In the genomic region with DNA sequence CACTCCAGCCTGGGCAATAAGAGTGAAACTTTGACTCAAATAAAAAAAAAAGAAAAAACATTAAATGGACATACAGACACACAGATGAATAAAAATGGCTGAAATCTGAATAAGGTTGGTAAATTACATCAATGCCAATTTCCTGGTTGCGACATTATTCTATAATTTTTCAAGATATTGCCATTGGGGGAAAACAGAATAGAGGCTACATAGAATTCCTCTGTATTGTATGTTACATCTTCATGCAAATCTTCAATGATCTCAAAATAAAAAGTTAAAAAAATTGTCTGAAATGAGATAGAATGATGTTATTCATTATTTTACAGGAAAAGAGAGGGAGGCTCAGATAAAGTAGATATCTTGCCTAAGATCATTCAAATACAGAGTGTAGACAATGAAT, we compare ENCODE assay signal across 31 cellular contexts.
A peak's percentile ranks its signal among the peaks of the same experiment; 100 is the strongest.
DNase-seq lines count a peak whose midpoint lies in the region; ATAC-seq and TF ChIP-seq lines count a peak whose summit lies in the region.
"Had no signal": no experiment of that assay in that cellular context is flagged by ENCODE, and none has a peak within 500 bp of the region (broad histone marks: within the 10 kb centered on the region; RNA-seq: fewer than 3 reads in every experiment).

No MANE protein-coding gene starts in this region.

- ATAC-seq in PC-3 (no peak), T-helper 17 cell (no peak)
- ATAC-seq: A549; CD8-positive, alpha-beta T cell had no signal

- H3K36me3 ChIP-seq in HEK293 (ENCODE audit: control insufficient read depth in 2 of 2, insufficient read depth in 1 of 2, low read length in 2 of 2) (no peaks in the 10 kb centered on the region), osteoblast (ENCODE audit: insufficient read depth, low read length) (no peaks in the 10 kb centered on the region), PC-3 (ENCODE audit: low read depth, low read length) (no peaks in the 10 kb centered on the region)
- H3K36me3 ChIP-seq: BE2C; BLaER1; BLaER1 treated with 17β-estradiol and CSF1 and Interleukin-3, amounts not matched to agents 10 nM and 100 nM had no signal

- POLR2A ChIA-PET in HEK293 (lab: Yijun Ruan, JAX): no interaction called here
- POLR2A ChIA-PET in PC-3 (lab: Charles Lee; ENCODE audit: unreplicated experiment): no interaction called here

- H3K4me2 ChIP-seq in osteoblast (ENCODE audit: insufficient read depth, low read length) (no peak overlapping the region), PC-3 (ENCODE audit: low read length) (no peak overlapping the region)
- H3K4me2 ChIP-seq: A549; BLaER1; BLaER1 treated with 17β-estradiol and CSF1 and Interleukin-3, amounts not matched to agents 10 nM and 100 nM had no signal

- intact Hi-C loops in PC-3 (cut with micrococcal nuclease): no loop called here

- no peak overlapping the region for H3K27ac ChIP-seq in HEK293 (ENCODE audit: extremely low read depth, low read depth, low read length)
- H3K27ac ChIP-seq in osteoblast (ENCODE audit: low read depth, low read length): no peak overlapping the region
- H3K27ac ChIP-seq in PC-3 (ENCODE audit: low read length): no peak overlapping the region
- H3K27ac ChIP-seq: 22Rv1; A549; BLaER1; BLaER1 treated with 17β-estradiol and CSF1 and Interleukin-3, amounts not matched to agents 10 nM and 100 nM; C4-2B had no signal

- peak; percentile 14 for DNase-seq in osteoblast (ENCODE audit: insufficient read length, low spot score, missing footprints)
- DNase-seq in PC-3: no peak
- no peak for DNase-seq in T-helper 17 cell
- DNase-seq: 8988T; ACHN; AML-193; BE2C; C1 segment of cervical spinal cord; Caco-2; Calu3; CD4-positive, alpha-beta memory T cell; CD4-positive, alpha-beta T cell; CD4-positive, CD25-positive, alpha-beta regulatory T cell; CD8-positive, alpha-beta memory T cell; CD8-positive, alpha-beta T cell; COR-L47; DMS 273 treated with DMSO at 0.1 percent for 48 hours; DMS153; DMS53; DMS79; DMS79 treated with DMSO at 0.1 percent for 48 hours; DND-41; EL had no signal

- H2AFZ ChIP-seq in osteoblast (ENCODE audit: low read length): no peak overlapping the region
- no peak overlapping the region for H2AFZ ChIP-seq in PC-3 (ENCODE audit: low read length)

- no peaks in the 10 kb centered on the region for H3K4me1 ChIP-seq in HEK293 (ENCODE audit: control insufficient read depth, insufficient read depth, low read length)
- H3K4me1 ChIP-seq in osteoblast (ENCODE audit: insufficient read depth, low read length): no peaks in the 10 kb centered on the region
- no peaks in the 10 kb centered on the region for H3K4me1 ChIP-seq in PC-3 (ENCODE audit: insufficient read depth, low read length)
- H3K4me1 ChIP-seq: A549; BE2C; BLaER1; BLaER1 treated with 17β-estradiol and CSF1 and Interleukin-3, amounts not matched to agents 10 nM and 100 nM; Caco-2 had no signal

- H3K9me2 ChIP-seq in PC-3 (replicated peaks; ENCODE audit: low read length): no peaks in the 10 kb centered on the region

- H4K20me1 ChIP-seq in osteoblast (ENCODE audit: insufficient read depth, low read length) (no peaks in the 10 kb centered on the region), PC-3 (ENCODE audit: low read length) (no peaks in the 10 kb centered on the region)
- H4K20me1 ChIP-seq: BLaER1; BLaER1 treated with 17β-estradiol and CSF1 and Interleukin-3, amounts not matched to agents 10 nM and 100 nM had no signal

- H3K27me3 Mint-ChIP-seq in T-helper 17 cell: no peaks in the 10 kb centered on the region
- H3K27me3 Mint-ChIP-seq: B cell; CD4-positive, alpha-beta T cell; CD4-positive, CD25-positive, alpha-beta regulatory T cell; CD8-positive, alpha-beta memory T cell had no signal

- no peak overlapping the region for H3K9ac ChIP-seq in PC-3 (ENCODE audit: low read length)
- H3K9ac ChIP-seq: BLaER1; BLaER1 treated with 17β-estradiol and CSF1 and Interleukin-3, amounts not matched to agents 10 nM and 100 nM had no signal

- H3K4me1 Mint-ChIP-seq in T-helper 17 cell: no peaks in the 10 kb centered on the region
- H3K4me1 Mint-ChIP-seq: B cell; CD14-positive monocyte; CD4-positive, alpha-beta memory T cell; CD4-positive, CD25-positive, alpha-beta regulatory T cell; CD8-positive, alpha-beta memory T cell had no signal

- no peak for TF ChIP-seq CTCF in HEK293 (tag by site-specific recombination; IDR thresholded peaks at IDR 0.05)
- no peak for TF ChIP-seq CTCF in osteoblast (IDR thresholded peaks at IDR 0.05; ENCODE audit: extremely low read depth, low read depth, low read length)
- no peak for TF ChIP-seq CTCF in PC-3 (conservative IDR thresholded peaks at IDR 0.05; ENCODE audit: low read depth, low read length)

- H3K4me3 Mint-ChIP-seq in T-helper 17 cell: no peak overlapping the region
- H3K4me3 Mint-ChIP-seq: B cell; CD14-positive monocyte; CD4-positive, alpha-beta memory T cell; CD4-positive, alpha-beta T cell; CD4-positive, CD25-positive, alpha-beta regulatory T cell; CD8-positive, alpha-beta memory T cell; CD8-positive, alpha-beta T cell had no signal

- H3K36me3 Mint-ChIP-seq in T-helper 17 cell (ENCODE audit: low read depth): no peaks in the 10 kb centered on the region
- H3K36me3 Mint-ChIP-seq: CD14-positive monocyte; CD4-positive, alpha-beta memory T cell; CD4-positive, CD25-positive, alpha-beta regulatory T cell; CD8-positive, alpha-beta memory T cell; CD8-positive, alpha-beta T cell had no signal

- no peaks in the 10 kb centered on the region for H3F3A ChIP-seq in PC-3 (ENCODE audit: low read length, unreplicated experiment)

- H3K4me3 ChIP-seq in HEK293 (ENCODE audit: low read depth, low read length) (no peak overlapping the region), osteoblast (ENCODE audit: insufficient read depth, low read length) (no peak overlapping the region), PC-3 (ENCODE audit: low read length) (no peak overlapping the region)
- H3K4me3 ChIP-seq: A549; BLaER1; BLaER1 treated with 17β-estradiol and CSF1 and Interleukin-3, amounts not matched to agents 10 nM and 100 nM had no signal

- no peaks in the 10 kb centered on the region for H3K9me3 ChIP-seq in HEK293 (ENCODE audit: control insufficient read depth, insufficient read depth, low read depth, low read length)
- H3K9me3 ChIP-seq in osteoblast (ENCODE audit: low read depth, low read length): no peaks in the 10 kb centered on the region
- no peaks in the 10 kb centered on the region for H3K9me3 ChIP-seq in PC-3 (ENCODE audit: low read length)
- no peaks in the 10 kb centered on the region for H3K9me3 ChIP-seq in T-helper 17 cell (ENCODE audit: control insufficient read depth, low read length, poor library complexity, severe bottlenecking)
- H3K9me3 ChIP-seq: A549, BE2C, Caco-2 had no signal

- no peak overlapping the region for H3K27ac Mint-ChIP-seq in T-helper 17 cell
- H3K27ac Mint-ChIP-seq: B cell; CD14-positive monocyte; CD4-positive, alpha-beta memory T cell; CD4-positive, alpha-beta T cell; CD4-positive, CD25-positive, alpha-beta regulatory T cell; CD8-positive, alpha-beta memory T cell; CD8-positive, alpha-beta T cell had no signal

- H3K27me3 ChIP-seq in osteoblast (ENCODE audit: insufficient read depth, low read length): no peaks in the 10 kb centered on the region
- H3K27me3 ChIP-seq in PC-3 (ENCODE audit: low read length): peaks cover 20% of the 10 kb centered on the region
- H3K27me3 ChIP-seq: BE2C; BLaER1; BLaER1 treated with 17β-estradiol and CSF1 and Interleukin-3, amounts not matched to agents 10 nM and 100 nM had no signal

- CTCF ChIA-PET in HEK293 (lab: Yijun Ruan, JAX): no interaction called here
- CTCF ChIA-PET in PC-3 (lab: Charles Lee): no interaction called here

- no peaks in the 10 kb centered on the region for H3K79me2 ChIP-seq in osteoblast (ENCODE audit: insufficient read depth, low read length)
- H3K79me2 ChIP-seq in PC-3 (ENCODE audit: low read length): no peaks in the 10 kb centered on the region

- BruUV-seq in PC-3 (replicated peaks; lab: Mats Ljungman, UMichigan): no TSS peak

TF ChIP-seq in HEK293, 187 proteins besides CTCF, POLR2A, EP300 and RAD21:
- TF ChIP-seq ZNF791 (tag by site-specific recombination; IDR thresholded peaks at IDR 0.05) (peak; percentile 93), ZNF670 (tag by site-specific recombination; IDR thresholded peaks at IDR 0.05; ENCODE audit: low read depth) (no peak), SETDB1 (IDR thresholded peaks at IDR 0.05; ENCODE audit: insufficient read length, low read length) (peak; percentile 83), ZNF416 (tag by site-specific recombination; IDR thresholded peaks at IDR 0.05) (no peak)
